Comparison of ENCODE assay signal across 8 cellular contexts in the genomic region with DNA sequence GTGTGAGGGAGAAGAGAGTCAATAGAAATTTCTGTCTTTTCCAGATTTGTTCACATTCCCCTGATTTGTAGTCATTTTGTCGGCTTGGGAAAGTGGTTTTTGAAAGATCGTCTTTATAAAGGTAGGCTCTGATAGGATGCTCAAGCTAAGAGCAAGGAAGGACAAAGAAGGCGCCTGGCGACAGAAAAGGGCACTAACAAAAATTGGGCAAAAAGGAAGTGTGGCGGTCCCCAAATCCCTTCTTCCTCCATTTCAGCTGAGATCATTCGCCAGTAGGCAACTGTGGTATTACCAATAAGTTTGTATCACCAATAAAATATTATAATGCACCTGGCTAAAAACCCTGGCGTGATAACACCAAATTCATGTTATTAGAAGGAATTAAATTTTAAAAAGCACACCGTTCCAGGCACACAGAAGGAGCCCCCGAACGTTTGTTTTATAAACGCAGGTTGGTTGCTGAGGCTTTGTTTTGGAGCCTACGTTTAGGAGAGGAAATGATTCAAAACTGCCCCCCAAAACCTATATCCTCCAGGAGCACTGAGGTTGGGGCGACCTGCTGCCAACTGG. TPM values are rescaled to one million over a fixed set of nuclear protein-coding genes. Genes with fewer than 3 reads are reported as not detected.
DNase-seq lines count a peak whose midpoint lies in the region; ATAC-seq and TF ChIP-seq lines count a peak whose summit lies in the region.

No MANE protein-coding gene starts in this region.

- H3K36me3 ChIP-seq in PC-9 (ENCODE audit: low read depth) (no peaks in the 10 kb centered on the region), esophagus (ENCODE audit: control insufficient read depth in 2 of 2, insufficient read depth in 2 of 2, low read length in 1 of 2) (no peaks in the 10 kb centered on the region), trophoblast cell (ENCODE audit: control insufficient read depth in 1 of 2, insufficient read depth in 2 of 2, low read length in 2 of 2) (no peaks in the 10 kb centered on the region)

- no peaks in the 10 kb centered on the region for H3K27me3 ChIP-seq in PC-9 (ENCODE audit: insufficient read depth, low read depth)
- no peaks in the 10 kb centered on the region for H3K27me3 ChIP-seq in esophagus (ENCODE audit: control insufficient read depth in 1 of 2, insufficient read depth in 2 of 2, low read length in 2 of 2)
- H3K27me3 ChIP-seq in trophoblast cell (ENCODE audit: insufficient read depth, low read length): no peaks in the 10 kb centered on the region

- no peak for ATAC-seq in HG02981 (IDR thresholded peaks at IDR 0.05; ENCODE audit: unreplicated experiment)

- H2BK5ac ChIP-seq in trophoblast cell (ENCODE audit: low read depth, low read length, poor library complexity): no peak overlapping the region

- no peaks in the 10 kb centered on the region for H3K9me2 ChIP-seq in PC-9 (ENCODE audit: insufficient read depth)

- H2AK5ac ChIP-seq in trophoblast cell (ENCODE audit: low read length): no peak overlapping the region

- no peak overlapping the region for H3K4ac ChIP-seq in trophoblast cell (ENCODE audit: low read depth, low read length)

- H3K9me3 ChIP-seq in PC-9 (ENCODE audit: insufficient read depth, low read depth) (no peaks in the 10 kb centered on the region), esophagus (ENCODE audit: control insufficient read depth in 2 of 2, insufficient read depth in 1 of 2, low read depth in 1 of 2, low read length in 1 of 2) (no peaks in the 10 kb centered on the region), trophoblast cell (ENCODE audit: insufficient read depth, low read depth, low read length) (no peaks in the 10 kb centered on the region)

- no peak overlapping the region for H3K18ac ChIP-seq in trophoblast cell (ENCODE audit: low read length)

- peaks cover 32% of the 10 kb centered on the region for H3K4me1 ChIP-seq in PC-9 (replicated peaks; ENCODE audit: insufficient read depth)
- H3K4me1 ChIP-seq in esophagus (ENCODE audit: control insufficient read depth in 2 of 2, insufficient read depth in 2 of 2, low read length in 1 of 2): peaks cover 0 to 2% of the 10 kb centered on the region in 2 donors
- no peaks in the 10 kb centered on the region for H3K4me1 ChIP-seq in trophoblast cell (ENCODE audit: control insufficient read depth in 1 of 2, insufficient read depth in 2 of 2, low read length in 2 of 2)

- H4K20me1 ChIP-seq in PC-9 (ENCODE audit: insufficient read depth): 0 out of 2 replicates have a peak, but pooled peaks cover 13% of the 10 kb centered on the region

- H3K27ac ChIP-seq in PC-9 (peak overlapping the region; percentile 51), esophagus (ENCODE audit: low read depth in 2 of 2, low read length in 1 of 2) (peak overlapping the region; percentile 93), trophoblast cell (ENCODE audit: low read depth, low read length) (no peak overlapping the region)

- H2AFZ ChIP-seq in PC-9: peak overlapping the region; percentile 87
- H2AFZ ChIP-seq in trophoblast cell (ENCODE audit: insufficient read depth, low read length, poor library complexity): peak overlapping the region; percentile 46

- WGBS in esophagus, 2 donors: 42 to 44% methylated on average over 13 of the region's 13 CpGs
- no CpG with 5 or more reads among the region's 13 CpGs for WGBS in trophoblast cell (ENCODE audit: extremely low coverage, insufficient coverage, insufficient read length)

- no peak overlapping the region for H3K23ac ChIP-seq in trophoblast cell (ENCODE audit: low read length)

- POLR2A ChIA-PET in PC-9 (lab: Charles Lee; ENCODE audit: unreplicated experiment): interaction anchor here (0.6 to 1.0 kb wide), 5 partner anchors 10 to 481 kb away, joined by 3 to 7 read pairs (median 4); a partner anchor contains a TSS

- H3K4me3 ChIP-seq in PC-9 (peak overlapping the region; percentile 91), esophagus (ENCODE audit: low read depth in 1 of 2, low read length in 2 of 2) (peak overlapping the region; percentile 89 to 92), trophoblast cell (ENCODE audit: low read depth, low read length) (peak overlapping the region; percentile 68)

- no peak overlapping the region for H2BK12ac ChIP-seq in trophoblast cell (ENCODE audit: low read length)

- peaks cover 39% of the 10 kb centered on the region for H3K79me2 ChIP-seq in PC-9 (ENCODE audit: low read depth)
- peaks cover 5% of the 10 kb centered on the region for H3K79me2 ChIP-seq in trophoblast cell (ENCODE audit: control insufficient read depth, insufficient read depth, low read length, poor library complexity)

- peak; percentile 47 for DNase-seq in DMS53 (lab: John Stamatoyannopoulos, UW)
- DNase-seq in PC-9: no peak
- peak in 1 of 2 donors; percentile 4 for DNase-seq in trophoblast cell
- DNase-seq in NCI-H524 (lab: John Stamatoyannopoulos, UW): no peak
- no peak for DNase-seq in NCI-H345 treated with DMSO at 0.1 percent for 48 hours (lab: John Stamatoyannopoulos, UW; ENCODE audit: unreplicated experiment)
- DNase-seq in SW480 (ENCODE audit: low spot score): no peak

- H3K79me1 ChIP-seq in trophoblast cell (ENCODE audit: low read length): peaks cover 8% of the 10 kb centered on the region

- H3K4me2 ChIP-seq in PC-9: peak overlapping the region; percentile 82
- peak overlapping the region; percentile 91 for H3K4me2 ChIP-seq in trophoblast cell (ENCODE audit: low read length)

- TF ChIP-seq CTCF in PC-9 (conservative IDR thresholded peaks at IDR 0.05): no peak

- CTCF ChIA-PET in PC-9 (lab: Charles Lee): interaction anchor here (0.6 to 1.0 kb wide), 2 partner anchors 62 to 65 kb away, joined by 3 to 8 read pairs; no protein-coding TSS in a partner anchor

- no peak overlapping the region for H4K91ac ChIP-seq in trophoblast cell (ENCODE audit: low read depth, low read length)

- intact Hi-C loops in PC-9 (cut with micrococcal nuclease; ENCODE audit: unreplicated experiment): loop anchor here (1.0 to 10.0 kb wide), 7 partner anchors 64 to 553 kb away; no protein-coding TSS in a partner anchor

- no peak overlapping the region for H3K14ac ChIP-seq in trophoblast cell (ENCODE audit: low read length)

- peaks cover 17% of the 10 kb centered on the region for H3F3A ChIP-seq in PC-9 (ENCODE audit: insufficient read depth, low read depth)

- H2BK120ac ChIP-seq in trophoblast cell (ENCODE audit: insufficient read depth, low read length, poor library complexity): no peak overlapping the region

- TSS peak; percentile 86 for BruUV-seq in PC-9 (replicated peaks; lab: Mats Ljungman, UMichigan)

- no peak overlapping the region for H4K12ac ChIP-seq in trophoblast cell (ENCODE audit: low read depth, low read length)

- peak overlapping the region; percentile 57 for H4K8ac ChIP-seq in trophoblast cell (ENCODE audit: low read depth, low read length)

- H3K9ac ChIP-seq in trophoblast cell (ENCODE audit: low read length): peak overlapping the region; percentile 59

RNA-seq across cellular contexts. Expression of a gene that starts 0.8 kb away (rescaled TPM):
- total RNA-seq in PC-9 (2021): 46.6 and 60.7 TPM in 2 replicates
- polyA plus RNA-seq in esophagus: 1 to 10 TPM; 2.0 to 4.5 TPM
- polyA plus RNA-seq in trophoblast cell (2013): 7.0 and 8.6 TPM in 2 replicates
